Comparison of ENCODE assay signal across 8 cellular contexts in genomic region chr19:40576585-40577451, GRCh38. TPM values are rescaled to one million over a fixed set of nuclear protein-coding genes. Genes with fewer than 3 reads are reported as not detected.
A peak's percentile ranks its signal among the peaks of the same experiment; 100 is the strongest.
DNase-seq lines count a peak whose midpoint lies in the region; ATAC-seq, FAIRE-seq and TF ChIP-seq lines count a peak whose summit lies in the region.

SHKBP1 (plus strand) TSS chr19:40576873; CDS start chr19:40576900, 27 bp downstream.

- H3K9me3 ChIP-seq in SU-DHL-6 (ENCODE audit: insufficient read depth, low read length) (no peaks in the 10 kb centered on the region), pancreas (no peaks in the 10 kb centered on the region), tibial artery (no peaks in the 10 kb centered on the region)

- WGBS in pancreas, 2 donors = 1% methylated on average over 43 to 51 of the region's 55 CpGs

- FAIRE-seq in pancreas (lab: Jason Lieb, UNC) = no peak

- H3F3A ChIP-seq in SU-DHL-6 (ENCODE audit: insufficient read depth) = peaks cover 5% of the 10 kb centered on the region; the same call in 1 of the 2 replicates

- TF ChIP-seq POLR2A in GM10847 (IDR thresholded peaks at IDR 0.05; ENCODE audit: extremely low read depth, insufficient read length) = peak; percentile 65

- H3K4me1 Mint-ChIP-seq in activated naive CD8-positive, alpha-beta T cell treated with anti-CD3 and anti-CD28 coated beads, Interleukin-2, amount 10 ng/mL, durations not matched to agents 7 days and 5 days = peaks cover 13% of the 10 kb centered on the region

- H3K36me3 ChIP-seq in SU-DHL-6 (ENCODE audit: low read length) (no peaks in the 10 kb centered on the region), pancreas (peaks cover 0 to 12% (median 3%) of the 10 kb centered on the region in 3 donors), tibial artery (peaks cover 10 to 24% (median 17%) of the 10 kb centered on the region in 3 donors)

- DNase-seq in NCI-H128 (lab: John Stamatoyannopoulos, UW; ENCODE audit: unreplicated experiment) = peak; percentile 88
- peak; percentile 94 for DNase-seq in activated naive CD8-positive, alpha-beta T cell treated with anti-CD3 and anti-CD28 coated beads, Interleukin-2, amount 10 ng/mL, durations not matched to agents 7 days and 5 days
- DNase-seq in head of caudate nucleus = peak; percentile 88 to 97 (median 94)
- peak; percentile 92 to 97 (median 94) for DNase-seq in pancreas
- peak; percentile 94 to 97 for DNase-seq in tibial artery

- H3K27me3 ChIP-seq in SU-DHL-6 (ENCODE audit: low read length) (no peaks in the 10 kb centered on the region), pancreas (no peaks in the 10 kb centered on the region), tibial artery (no peaks in the 10 kb centered on the region)

- H3K79me2 ChIP-seq in SU-DHL-6 (ENCODE audit: insufficient read depth, low read length) = peaks cover 9% of the 10 kb centered on the region; the same call in 1 of the 2 replicates

- no peaks in the 10 kb centered on the region for H3K27me3 Mint-ChIP-seq in activated naive CD8-positive, alpha-beta T cell treated with anti-CD3 and anti-CD28 coated beads, Interleukin-2, amount 10 ng/mL, durations not matched to agents 7 days and 5 days

- TF ChIP-seq CTCF in SU-DHL-6 (IDR thresholded peaks at IDR 0.05; ENCODE audit: insufficient read depth, low read length, poor library complexity, severe bottlenecking) = no peak
- no peak for TF ChIP-seq CTCF in pancreas (IDR thresholded peaks at IDR 0.05)
- no peak for TF ChIP-seq CTCF in tibial artery (IDR thresholded peaks at IDR 0.05)

- peak within 1 kb of the TSS; percentile 83 for H3K27ac Mint-ChIP-seq in activated naive CD8-positive, alpha-beta T cell treated with anti-CD3 and anti-CD28 coated beads, Interleukin-2, amount 10 ng/mL, durations not matched to agents 7 days and 5 days

- ATAC-seq in HG02759 (IDR thresholded peaks at IDR 0.05; ENCODE audit: unreplicated experiment) = peak; percentile 95
- peak; percentile 98 for ATAC-seq in activated naive CD8-positive, alpha-beta T cell treated with anti-CD3 and anti-CD28 coated beads, Interleukin-2, amount 10 ng/mL, durations not matched to agents 7 days and 5 days (ENCODE audit: low read depth)
- ATAC-seq in pancreas = peak; percentile 99 to 100 (median 99)

- H3K4me2 ChIP-seq in SU-DHL-6 (ENCODE audit: low read depth, low read length, poor library complexity, severe bottlenecking) = peak within 1 kb of the TSS; percentile 76

- no peaks in the 10 kb centered on the region for H3K9me3 Mint-ChIP-seq in activated naive CD8-positive, alpha-beta T cell treated with anti-CD3 and anti-CD28 coated beads, Interleukin-2, amount 10 ng/mL, durations not matched to agents 7 days and 5 days

- peaks cover 0 to 3% (median 0%) of the 10 kb centered on the region in 3 donors for H3K4me1 ChIP-seq in pancreas
- H3K4me1 ChIP-seq in tibial artery = peaks cover 0 to 19% (median 11%) of the 10 kb centered on the region in 4 donors

- peak within 1 kb of the TSS; percentile 96 for H2AFZ ChIP-seq in SU-DHL-6 (ENCODE audit: low read depth, low read length, severe bottlenecking)

- H3K4me3 Mint-ChIP-seq in activated naive CD8-positive, alpha-beta T cell treated with anti-CD3 and anti-CD28 coated beads, Interleukin-2, amount 10 ng/mL, durations not matched to agents 7 days and 5 days = peak within 1 kb of the TSS; percentile 89

- peak within 1 kb of the TSS; percentile 73 for H3K9ac ChIP-seq in SU-DHL-6 (ENCODE audit: low read length)

- POLR2A ChIA-PET in activated naive CD8-positive, alpha-beta T cell treated with anti-CD3 and anti-CD28 coated beads, Interleukin-2, amount 10 ng/mL, durations not matched to agents 7 days and 5 days (lab: Charles Lee) = no interaction called here

- H4K20me1 ChIP-seq in SU-DHL-6 (ENCODE audit: low read depth, low read length) = no peaks in the 10 kb centered on the region

- peaks cover 10% of the 10 kb centered on the region for H3K36me3 Mint-ChIP-seq in activated naive CD8-positive, alpha-beta T cell treated with anti-CD3 and anti-CD28 coated beads, Interleukin-2, amount 10 ng/mL, durations not matched to agents 7 days and 5 days

- peak within 1 kb of the TSS; percentile 86 for H3K4me3 ChIP-seq in SU-DHL-6 (ENCODE audit: insufficient read depth, low read length, poor library complexity, severe bottlenecking)
- H3K4me3 ChIP-seq in pancreas = peak within 1 kb of the TSS; percentile 43 to 83 (median 76)
- peak within 1 kb of the TSS; percentile 78 to 82 for H3K4me3 ChIP-seq in tibial artery

- H3K27ac ChIP-seq in SU-DHL-6 (ENCODE audit: low read depth, low read length) (peak within 1 kb of the TSS; percentile 57; the same call in 1 of the 2 replicates), pancreas (peak within 1 kb of the TSS in 3 of 4 donors; percentile 33 to 73 (median 56)), tibial artery (peak within 1 kb of the TSS; percentile 75 to 81)

- H3K9me2 ChIP-seq in SU-DHL-6 (replicated peaks; ENCODE audit: insufficient read depth, low read length) = no peaks in the 10 kb centered on the region

- intact Hi-C loops in head of caudate nucleus (cut with DNase I) = no loop called here
- intact Hi-C loops in pancreas (cut with DNase I) = no loop called here
- intact Hi-C loops in tibial artery (cut with DNase I; ENCODE audit: low total_unique reads) = no loop called here

RNA-seq across cellular contexts. Expression of gene SHKBP1, which starts in this region (rescaled TPM):
- 100 to 1,000 TPM; 139 to 140 TPM for total RNA-seq in activated naive CD8-positive, alpha-beta T cell treated with anti-CD3 and anti-CD28 coated beads, Interleukin-2, amount 10 ng/mL, durations not matched to agents 7 days and 5 days
- 10 to 100 TPM; 18.2 to 40.3 (median 22.7) TPM for total RNA-seq in pancreas
- polyA plus RNA-seq in pancreas = 10 to 100 TPM; 73.3 to 86.2 TPM

Comparison
In these comparisons a context has a peak if more than half of its experiments do, and no peak if none do; other contexts are left out.
1. Peak in every context shown above with its lines: DNase-seq, ATAC-seq, H3K4me3 ChIP-seq and H3K27ac ChIP-seq.